8 cellular contexts compared by ENCODE assay signal in the genomic region with DNA sequence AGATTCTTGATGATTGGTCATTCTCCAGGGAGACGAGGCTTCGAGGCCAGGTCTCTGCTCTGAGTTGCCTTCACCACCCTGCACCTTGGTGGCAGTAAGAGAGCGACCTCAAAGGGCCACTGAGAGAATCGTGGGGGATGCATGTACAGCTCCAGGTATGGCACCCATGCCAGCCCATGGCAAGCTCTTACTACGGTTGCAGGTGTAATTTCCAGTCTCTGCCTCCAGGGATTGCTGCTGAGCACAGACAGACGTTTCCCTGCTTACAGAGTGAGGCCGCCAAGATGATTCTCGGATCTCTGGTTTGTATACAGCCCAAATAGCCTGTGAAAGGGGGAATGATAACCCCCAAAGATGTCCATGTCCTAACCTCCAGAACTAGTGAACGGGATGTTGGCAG.
DNase-seq lines count a peak whose midpoint lies in the region; ATAC-seq and TF ChIP-seq lines count a peak whose summit lies in the region.

No MANE protein-coding gene starts in this region.

- no peaks in the 10 kb centered on the region for H3K27me3 ChIP-seq in OCI-LY1 (ENCODE audit: insufficient read depth, low read length)

- no peaks in the 10 kb centered on the region for H3K9me3 ChIP-seq in OCI-LY1 (ENCODE audit: low read length)

- H3K4me1 Mint-ChIP-seq in activated naive CD4-positive, alpha-beta T cell treated with anti-CD3 and anti-CD28 coated beads, Interleukin-2, amount 10 ng/mL, durations not matched to agents 7 days and 5 days = no peaks in the 10 kb centered on the region

- no peaks in the 10 kb centered on the region for H3K36me3 Mint-ChIP-seq in activated naive CD4-positive, alpha-beta T cell treated with anti-CD3 and anti-CD28 coated beads, Interleukin-2, amount 10 ng/mL, durations not matched to agents 7 days and 5 days

- DNase-seq in activated naive CD4-positive, alpha-beta T cell treated with anti-CD3 and anti-CD28 coated beads, Interleukin-2, amount 10 ng/mL, durations not matched to agents 7 days and 5 days = peak; percentile 33
- no peak for DNase-seq in activated naive CD4-positive, alpha-beta T cell treated with Interleukin-2 at 50 U/mL for 16 hours
- peak in 1 of 2 donors; percentile 2 for DNase-seq in foreskin fibroblast
- DNase-seq in superior temporal gyrus (ENCODE audit: extremely low spot score) = peak; percentile 49

- H3K27ac Mint-ChIP-seq in activated naive CD4-positive, alpha-beta T cell treated with anti-CD3 and anti-CD28 coated beads, Interleukin-2, amount 10 ng/mL, durations not matched to agents 7 days and 5 days = no peak overlapping the region

- no peaks in the 10 kb centered on the region for H3K79me2 ChIP-seq in OCI-LY1 (ENCODE audit: insufficient read depth, low read length)

- no peak overlapping the region for H2AFZ ChIP-seq in OCI-LY1 (ENCODE audit: low read length)

- no peak for ATAC-seq in GM19467 (IDR thresholded peaks at IDR 0.05; ENCODE audit: unreplicated experiment)
- no peak for ATAC-seq in HG02588 (IDR thresholded peaks at IDR 0.05; ENCODE audit: unreplicated experiment)
- no peak for ATAC-seq in GM21576 (IDR thresholded peaks at IDR 0.05; ENCODE audit: unreplicated experiment)

- CTCF ChIA-PET in activated naive CD4-positive, alpha-beta T cell treated with anti-CD3 and anti-CD28 coated beads, Interleukin-2, amount 10 ng/mL, durations not matched to agents 7 days and 5 days (lab: Charles Lee) = interaction anchor here (1.0 to 6.0 kb wide), 8 partner anchors 37 to 255 kb away, joined by 3 to 137 read pairs (median 3); no protein-coding TSS in a partner anchor

- H3K4me2 ChIP-seq in OCI-LY1 (ENCODE audit: low read length) = no peak overlapping the region

- H3K9me2 ChIP-seq in OCI-LY1 (ENCODE audit: low read depth, low read length) = no peaks in the 10 kb centered on the region

- no peak overlapping the region for H3K9ac ChIP-seq in OCI-LY1 (ENCODE audit: low read length)

- H3K4me1 ChIP-seq in OCI-LY1 (ENCODE audit: insufficient read depth, low read length, severe bottlenecking) = no peaks in the 10 kb centered on the region

- H3K36me3 ChIP-seq in OCI-LY1 (ENCODE audit: insufficient read depth, low read length) = no peaks in the 10 kb centered on the region

- H3K4me3 ChIP-seq in OCI-LY1 (ENCODE audit: low read depth, low read length, poor library complexity, severe bottlenecking) = no peak overlapping the region
- H3K4me3 ChIP-seq in foreskin fibroblast (ENCODE audit: low read depth in 1 of 2, low read length in 2 of 2) = no peak overlapping the region

- no peaks in the 10 kb centered on the region for H3K9me3 Mint-ChIP-seq in activated naive CD4-positive, alpha-beta T cell treated with anti-CD3 and anti-CD28 coated beads, Interleukin-2, amount 10 ng/mL, durations not matched to agents 7 days and 5 days

- peaks cover 20% of the 10 kb centered on the region for H3K27me3 Mint-ChIP-seq in activated naive CD4-positive, alpha-beta T cell treated with anti-CD3 and anti-CD28 coated beads, Interleukin-2, amount 10 ng/mL, durations not matched to agents 7 days and 5 days

- no peaks in the 10 kb centered on the region for H4K20me1 ChIP-seq in OCI-LY1 (ENCODE audit: insufficient read depth, low read length)

- H3K27ac ChIP-seq in OCI-LY1 (ENCODE audit: low read depth, low read length, poor library complexity, severe bottlenecking) = no peak overlapping the region

- H3K4me3 Mint-ChIP-seq in activated naive CD4-positive, alpha-beta T cell treated with anti-CD3 and anti-CD28 coated beads, Interleukin-2, amount 10 ng/mL, durations not matched to agents 7 days and 5 days = no peak overlapping the region

- TF ChIP-seq CTCF in OCI-LY1 (IDR thresholded peaks at IDR 0.05; ENCODE audit: low read length) = peak; percentile 19; the same call in 1 of the 2 replicates
- peak; percentile 14 for TF ChIP-seq CTCF in foreskin fibroblast (IDR thresholded peaks at IDR 0.05; ENCODE audit: low read depth, low read length)

- no peaks in the 10 kb centered on the region for H3F3A ChIP-seq in OCI-LY1 (ENCODE audit: insufficient read depth, low read length)
